2 cellular contexts compared by ENCODE assay signal in genomic region chr6:30748851-30749540, GRCh38.
A peak's percentile ranks its signal among the peaks of the same experiment; 100 is the strongest.
TF ChIP-seq lines count a peak whose summit lies in the region.

No MANE protein-coding gene starts in this region.

TF ChIP-seq in A549, 52 proteins besides CTCF, POLR2A, EP300 and RAD21 (continues in another document):
- TF ChIP-seq HDAC2 (IDR thresholded peaks at IDR 0.05) (no peak), RARB (CRISPR knock-in tag; IDR thresholded peaks at IDR 0.05) (no peak), CBX8 (IDR thresholded peaks at IDR 0.05) (no peak), EHF (CRISPR knock-in tag; IDR thresholded peaks at IDR 0.05) (0 out of 2 replicates have a peak, but pooled peaks have one; percentile 20), MAX (IDR thresholded peaks at IDR 0.05) (no peak; the same call in 1 of the 2 replicates), JUN (IDR thresholded peaks at IDR 0.05) (peak; percentile 14 to 21; a peak in 1 of 5 replicates), FOXS1 (CRISPR knock-in tag; IDR thresholded peaks at IDR 0.05) (0 out of 2 replicates have a peak, but pooled peaks have one; percentile 7), HEYL (CRISPR knock-in tag; IDR thresholded peaks at IDR 0.05) (0 out of 2 replicates have a peak, but pooled peaks have one; percentile 9), TP53 (CRISPR knock-in tag; IDR thresholded peaks at IDR 0.05) (no peak), MYC (IDR thresholded peaks at IDR 0.05; ENCODE audit: borderline replicate concordance, low read length) (no peak), HES2 (IDR thresholded peaks at IDR 0.05) (no peak), HMGXB4 (CRISPR knock-in tag; IDR thresholded peaks at IDR 0.05; ENCODE audit: borderline replicate concordance) (no peak), FOSB (CRISPR knock-in tag; IDR thresholded peaks at IDR 0.05) (0 out of 2 replicates have a peak, but pooled peaks have one; percentile 5), BCL3 (IDR thresholded peaks at IDR 0.05) (0 out of 3 replicates have a peak, but pooled peaks have one; percentile 19), PBX3 (IDR thresholded peaks at IDR 0.05) (no peak), ZSCAN20 (CRISPR knock-in tag; IDR thresholded peaks at IDR 0.05) (0 out of 2 replicates have a peak, but pooled peaks have one; percentile 21), JUNB (IDR thresholded peaks at IDR 0.05) (no peak; the same call in 1 of the 2 replicates), GATA3 (IDR thresholded peaks at IDR 0.05; ENCODE audit: borderline replicate concordance) (no peak), SMC3 (IDR thresholded peaks at IDR 0.05) (no peak), RNF2 (IDR thresholded peaks at IDR 0.05; ENCODE audit: borderline replicate concordance, low read depth) (no peak), FOSL2 (IDR thresholded peaks at IDR 0.05) (no peak), FOSL2 (CRISPR knock-in tag; IDR thresholded peaks at IDR 0.05) (peak; percentile 80), ATOH8 (CRISPR knock-in tag; IDR thresholded peaks at IDR 0.05; ENCODE audit: low read depth) (peak; percentile 30; the same call in 1 of the 2 replicates), ZFP36 (IDR thresholded peaks at IDR 0.05; ENCODE audit: borderline replicate concordance, partially characterized antibody) (no peak), KDM5A (IDR thresholded peaks at IDR 0.05) (no peak), KDM1A (IDR thresholded peaks at IDR 0.05; ENCODE audit: low read depth) (no peak), E2F6 (IDR thresholded peaks at IDR 0.05; ENCODE audit: borderline replicate concordance, low read depth) (0 out of 2 replicates have a peak, but pooled peaks have one; percentile 31), PHF8 (IDR thresholded peaks at IDR 0.05; ENCODE audit: borderline replicate concordance, low read depth) (no peak), EHMT2 (IDR thresholded peaks at IDR 0.05; ENCODE audit: low read depth) (no peak), NPAS2 (CRISPR knock-in tag; IDR thresholded peaks at IDR 0.05; ENCODE audit: borderline replicate concordance) (no peak), HOXB13 (CRISPR knock-in tag; IDR thresholded peaks at IDR 0.05; ENCODE audit: low read depth) (no peak), BHLHE40 (IDR thresholded peaks at IDR 0.05; ENCODE audit: low read depth, low read length) (no peak), CHD4 (IDR thresholded peaks at IDR 0.05; ENCODE audit: borderline replicate concordance) (no peak), HOXA7 (CRISPR knock-in tag; IDR thresholded peaks at IDR 0.05) (no peak)

TF ChIP-seq in H1, 55 proteins besides CTCF, POLR2A, EP300 and RAD21:
- TF ChIP-seq RBBP5 (IDR thresholded peaks at IDR 0.05; ENCODE audit: borderline replicate concordance, low read depth, low read length) (no peak), ASH2L (IDR thresholded peaks at IDR 0.05; ENCODE audit: low read length) (no peak), POU5F1 (IDR thresholded peaks at IDR 0.05; ENCODE audit: low read depth, low read length) (no peak), SIX5 (IDR thresholded peaks at IDR 0.05; ENCODE audit: low read depth, low read length) (no peak), JUN (IDR thresholded peaks at IDR 0.05; ENCODE audit: low read depth, low read length) (no peak), PHF8 (conservative IDR thresholded peaks at IDR 0.05; ENCODE audit: low read depth, low read length) (no peak), FOSL1 (IDR thresholded peaks at IDR 0.05; ENCODE audit: insufficient read depth, low read depth, low read length) (no peak), CTBP2 (IDR thresholded peaks at IDR 0.05; ENCODE audit: borderline replicate concordance, insufficient read depth, insufficient read length, low read length) (no peak), ATF3 (IDR thresholded peaks at IDR 0.05; ENCODE audit: insufficient read depth, low read depth, low read length) (no peak), TCF12 (IDR thresholded peaks at IDR 0.05; ENCODE audit: low read depth, low read length) (no peak), TBP (IDR thresholded peaks at IDR 0.05; ENCODE audit: low read depth, low read length) (no peak), RXRA (IDR thresholded peaks at IDR 0.05; ENCODE audit: insufficient read depth, low read depth, low read length) (no peak)
